In genomic region chr7:39624202-39624807, GRCh38 we compare ENCODE assay signal across 8 cellular contexts. TPM values are rescaled to one million over a fixed set of nuclear protein-coding genes. Genes with fewer than 3 reads are reported as not detected.
DNase-seq lines count a peak whose midpoint lies in the region; ATAC-seq and TF ChIP-seq lines count a peak whose summit lies in the region.

No MANE protein-coding gene starts in this region.

- H3K4me3 ChIP-seq in AG09309 (ENCODE audit: control insufficient read depth, low read depth, low read length), result peak overlapping the region; percentile 52
- H3K4me3 ChIP-seq in Panc1 (ENCODE audit: low read depth in 2 of 2, low read length in 2 of 2), result peak overlapping the region; percentile 75 to 85
- H3K4me3 ChIP-seq in upper lobe of left lung, result peak overlapping the region; percentile 84 to 95 (median 92)

- no peak for DNase-seq in AG09309 (ENCODE audit: low read depth)
- no peak for DNase-seq in Panc1 (ENCODE audit: low read depth, low spot score)
- DNase-seq in cerebellum (ENCODE audit: low spot score), result peak; percentile 18
- peak; percentile 26 to 52 for DNase-seq in memory B cell (ENCODE audit: low spot score in 2 of 2)
- DNase-seq in upper lobe of left lung, result peak in 1 of 2 donors; percentile 48
- no peak for DNase-seq in NCI-H526 treated with DMSO at 0.1 percent for 48 hours (lab: John Stamatoyannopoulos, UW)

- TF ChIP-seq EP300 in upper lobe of left lung (IDR thresholded peaks at IDR 0.05), result no peak

- H3K36me3 Mint-ChIP-seq in memory B cell, result peaks cover 2% of the 10 kb centered on the region

- no peaks in the 10 kb centered on the region for H3K27me3 ChIP-seq in Panc1 (ENCODE audit: control insufficient read depth, insufficient read depth, low read length)
- no peaks in the 10 kb centered on the region for H3K27me3 ChIP-seq in upper lobe of left lung

- H3K4me1 ChIP-seq in Panc1 (ENCODE audit: control insufficient read depth, insufficient read depth, low read length) (peaks cover 32% of the 10 kb centered on the region), upper lobe of left lung (peaks cover 49 to 57% (median 52%) of the 10 kb centered on the region in 4 donors)

- TF ChIP-seq CTCF in AG09309 (IDR thresholded peaks at IDR 0.05; ENCODE audit: control insufficient read depth, insufficient read depth, low read depth, low read length, missing control alignments) (no peak), Panc1 (IDR thresholded peaks at IDR 0.05) (no peak), upper lobe of left lung (IDR thresholded peaks at IDR 0.05) (no peak)

- BruUV-seq in Panc1 (replicated peaks; lab: Mats Ljungman, UMichigan), result TSS peak; percentile 78

- CTCF ChIA-PET in Panc1 (lab: Charles Lee), result no interaction called here

- H3K36me3 ChIP-seq in Panc1 (ENCODE audit: control insufficient read depth, insufficient read depth, low read length), result no peaks in the 10 kb centered on the region
- peaks cover 0 to 3% (median under 1%) of the 10 kb centered on the region in 4 donors for H3K36me3 ChIP-seq in upper lobe of left lung

- no peaks in the 10 kb centered on the region for H3K27me3 Mint-ChIP-seq in memory B cell

- TF ChIP-seq POLR2A in GM19099 (IDR thresholded peaks at IDR 0.05; ENCODE audit: extremely low read depth, insufficient read length, low read depth), result peak; percentile 11
- TF ChIP-seq POLR2A in upper lobe of left lung (IDR thresholded peaks at IDR 0.05), result no peak

- H3K27ac ChIP-seq in Panc1 (ENCODE audit: low read length) (peak overlapping the region; percentile 75), upper lobe of left lung (peak overlapping the region; percentile 86 to 94 (median 91))

- peak overlapping the region; percentile 98 for H3K27ac Mint-ChIP-seq in memory B cell

- WGBS in upper lobe of left lung, 2 donors, result 1 to 7% methylated on average over 11 of the region's 11 CpGs

- POLR2A ChIA-PET in Panc1 (lab: Charles Lee), result interaction anchor here (0.6 to 1.5 kb wide), 2 partner anchors 124 to 204 kb away, joined by 3 to 4 read pairs; no protein-coding TSS in a partner anchor

- intact Hi-C loops in Panc1 (cut with micrococcal nuclease; ENCODE audit: unreplicated experiment), result no loop called here

- peaks cover 38% of the 10 kb centered on the region for H3K4me1 Mint-ChIP-seq in memory B cell

- H3K9me3 ChIP-seq in Panc1 (ENCODE audit: control insufficient read depth, insufficient read depth, low read depth, low read length), result no peaks in the 10 kb centered on the region
- H3K9me3 ChIP-seq in upper lobe of left lung, result no peaks in the 10 kb centered on the region

- H3K4me3 Mint-ChIP-seq in memory B cell, result peak overlapping the region; percentile 98

- no peak for ATAC-seq in Panc1
- ATAC-seq in memory B cell (ENCODE audit: low read depth), result peak; percentile 51
- no peak for ATAC-seq in upper lobe of left lung (ENCODE audit: low FRiP score in 2 of 2)
- no peak for ATAC-seq in GM21515 (IDR thresholded peaks at IDR 0.05; ENCODE audit: unreplicated experiment)

- no peaks in the 10 kb centered on the region for H3K9me3 Mint-ChIP-seq in memory B cell

- in situ Hi-C loops in Panc1 (cut with HindIII; ENCODE audit: low pct_unique_long_range_greater_than_20kb, low sequenced_read_pairs), result no loop called here

RNA-seq across cellular contexts. Expression of gene RALA, which starts 0.9 kb away (rescaled TPM):
- total RNA-seq in Panc1 (2021; ENCODE audit: unreplicated experiment) (34.3 TPM), cerebellum (26.9 TPM), upper lobe of left lung (10 to 100 TPM in 5 of 6 donors, 1 to 10 TPM in 1; 7.3 to 45.1 (median 33.5) TPM)
- 31.4 TPM for polyA plus RNA-seq in Panc1 (2012; ENCODE audit: insufficient read length)

RNA-seq across cellular contexts. Expression of gene YAE1, which starts 58.1 kb away (rescaled TPM):
- total RNA-seq in Panc1 (2021; ENCODE audit: unreplicated experiment) (20.1 TPM), cerebellum (60.2 TPM), upper lobe of left lung (10 to 100 TPM in 4 of 6 donors, 1 to 10 TPM in 1, under 1 TPM in 1; 1.00 to 21.0 (median 13.2) TPM)
- 17.9 TPM for polyA plus RNA-seq in Panc1 (2012; ENCODE audit: insufficient read length)

Comparison
In these comparisons a context has a peak if more than half of its experiments do, and no peak if none do; other contexts are left out.
1. DNase-seq: peak in cerebellum (single experiment) and memory B cell (2 of 2); none in AG09309 (single experiment), Panc1 (single experiment) and NCI-H526 treated with DMSO at 0.1 percent for 48 hours (single experiment).
2. Peak in every context shown above with its lines, with median percentiles within 50 percentile points of each other: H3K4me3 ChIP-seq.